ENCODE assay signal across 28 cellular contexts in the genomic region with DNA sequence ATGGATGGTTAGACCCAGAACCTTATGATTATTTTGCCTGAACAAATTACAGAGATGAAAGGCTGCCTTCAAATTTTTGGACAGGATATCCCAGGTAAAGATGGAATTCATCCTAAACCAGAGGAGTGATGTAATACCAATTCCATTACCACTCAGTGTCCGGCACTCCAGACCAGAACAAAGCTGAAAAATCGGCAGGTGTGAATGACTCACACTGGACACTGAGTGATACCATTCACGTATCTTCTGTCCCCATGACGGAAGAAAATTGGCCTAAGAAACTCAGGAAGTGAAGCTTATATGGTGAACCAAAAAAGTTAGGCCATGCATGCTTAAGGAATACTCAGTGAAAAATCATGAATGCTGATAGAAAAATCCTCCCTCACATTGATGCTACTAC. TPM values are rescaled to one million over a fixed set of nuclear protein-coding genes. Genes with fewer than 3 reads are reported as not detected.
DNase-seq lines count a peak whose midpoint lies in the region; ATAC-seq, FAIRE-seq and TF ChIP-seq lines count a peak whose summit lies in the region.
"Had no signal": no experiment of that assay in that cellular context is flagged by ENCODE, and none has a peak within 500 bp of the region (broad histone marks: within the 10 kb centered on the region; RNA-seq: fewer than 3 reads in every experiment).

No MANE protein-coding gene starts in this region.

- H3K27me3 ChIP-seq in RWPE2 (ENCODE audit: insufficient read depth, poor library complexity, severe bottlenecking) (no peaks in the 10 kb centered on the region), SJCRH30 (no peaks in the 10 kb centered on the region)
- H3K27me3 ChIP-seq: MG63 had no signal

- peak; percentile 74 for FAIRE-seq in HTR-8/SVneo (lab: Jason Lieb, UNC)
- FAIRE-seq in urothelium cell line (lab: Jason Lieb, UNC): peak; percentile 13
- FAIRE-seq: GM12878, H1 had no signal

- H3K4me3 ChIP-seq in RWPE2 (ENCODE audit: severe bottlenecking) (no peak overlapping the region), SJCRH30 (no peak overlapping the region)
- H3K4me3 ChIP-seq: GM12878, MG63 had no signal

- no peak for TF ChIP-seq CTCF in RWPE2 (IDR thresholded peaks at IDR 0.05; ENCODE audit: poor library complexity, severe bottlenecking)

- H3K27ac ChIP-seq in RWPE2 (ENCODE audit: poor library complexity, severe bottlenecking) (peak overlapping the region; percentile 7), SJCRH30 (no peak overlapping the region)
- H3K27ac ChIP-seq: HL-60 had no signal

- H3K9me3 ChIP-seq in RWPE2 (ENCODE audit: severe bottlenecking) (no peaks in the 10 kb centered on the region), SJCRH30 (replicated peaks) (no peaks in the 10 kb centered on the region)

- DNase-seq in HTR-8/SVneo (ENCODE audit: insufficient read length, low spot score) (no peak), RWPE2 (ENCODE audit: low spot score) (no peak), islet precursor cell (peak; percentile 61), urothelium cell line (ENCODE audit: low spot score) (peak; percentile 42), SJCRH30 (no peak), GM19238 (ENCODE audit: insufficient read length, low spot score) (no peak)
- DNase-seq: C1 segment of cervical spinal cord; CD4-positive, alpha-beta memory T cell; COR-L47; DMS79; EL; GDM1; HCEC 1CT; Kasumi-1; MG63; NCI-H1105 treated with DMSO at 0.1 percent for 48 hours; NCI-H146; NCI-H1930; NCI-H2107; NCI-H524 treated with DMSO at 0.1 percent for 48 hours; NCI-H774; NK-92 treated with Interleukin-12 subunit alpha and Interleukin-12 subunit beta, amount 100 ng/mL, for 24 hours; PC-3; Right ventricle myocardium superior had no signal

- no peak for ATAC-seq in RWPE2 (ENCODE audit: low read depth)
- no peak for ATAC-seq in HG03045 (IDR thresholded peaks at IDR 0.05; ENCODE audit: unreplicated experiment)
- ATAC-seq: GM12878, PC-3 had no signal

- H3K4me1 ChIP-seq in RWPE2 (ENCODE audit: insufficient read depth, poor library complexity, severe bottlenecking): peaks cover 20% of the 10 kb centered on the region
- H3K4me1 ChIP-seq in SJCRH30: no peaks in the 10 kb centered on the region; the same call in 1 of the 2 replicates

- no peaks in the 10 kb centered on the region for H3K36me3 ChIP-seq in RWPE2 (ENCODE audit: low read depth)
- no peaks in the 10 kb centered on the region for H3K36me3 ChIP-seq in SJCRH30
- H3K36me3 ChIP-seq: MG63 had no signal

RNA-seq across cellular contexts. Expression of gene PALLD, which starts 34.5 kb away (rescaled TPM):
- 47.3 TPM in 2 replicates for total RNA-seq in SJCRH30 (2014; rRNA removed; shearing (Covaris generic))

RNA-seq across cellular contexts. Expression of gene DDX60L, which starts 51.0 kb away (rescaled TPM):
- 3.0 and 3.2 TPM in 2 replicates for total RNA-seq in SJCRH30 (2014; rRNA removed; shearing (Covaris generic))

Comparison
In these comparisons a context has a peak if more than half of its experiments do, and no peak if none do; other contexts are left out.
1. DNase-seq: peak in islet precursor cell (single experiment) and urothelium cell line (single experiment); none in HTR-8/SVneo (single experiment), RWPE2 (single experiment), SJCRH30 (0 of 2) and GM19238 (single experiment).